ENCODE assay signal across 29 cellular contexts in genomic region chr14:105128059-105128458, GRCh38.
"Had no signal": no experiment of that assay in that cellular context is flagged by ENCODE, and none has a peak within 500 bp of the region (broad histone marks: within the 10 kb centered on the region; RNA-seq: fewer than 3 reads in every experiment).

No MANE protein-coding gene starts in this region.

- H3K4me3 Mint-ChIP-seq: activated CD8-positive, alpha-beta T cell treated with anti-CD3 and anti-CD28 coated beads, Interleukin-2, amount 10 ng/mL, durations not matched to agents 7 days and 5 days; activated naive CD8-positive, alpha-beta T cell treated with anti-CD3 and anti-CD28 coated beads, Interleukin-2, amount 50 U/mL, for 24 hours; activated T-cell treated with anti-CD3 and anti-CD28 coated beads, Interleukin-2, amount 50 U/mL, for 4 hours; brain; central memory CD8-positive, alpha-beta T cell; T-helper 1 cell treated with Interleukin-12 subunit alpha and Interleukin-12 subunit beta and Interleukin-4 antibody, amounts not matched to agents 30 μg/mL and 1 μg/mL, for 36 hours; WTC11 had no signal

- ATAC-seq: activated CD8-positive, alpha-beta T cell treated with anti-CD3 and anti-CD28 coated beads, Interleukin-2, amount 10 ng/mL, durations not matched to agents 7 days and 5 days; activated naive CD4-positive, alpha-beta T cell treated with anti-CD3 and anti-CD28 coated beads, Interleukin-2, amount 50 U/mL, for 72 hours; activated naive CD8-positive, alpha-beta T cell treated with anti-CD3 and anti-CD28 coated beads, Interleukin-2, amount 50 U/mL, for 24 hours; activated T-cell treated with anti-CD3 and anti-CD28 coated beads, Interleukin-2, amount 50 U/mL, for 4 hours; K562; Panc1; WTC11 had no signal

- H3K36me3 Mint-ChIP-seq: brain, WTC11 had no signal

- H3K4me1 Mint-ChIP-seq: brain had no signal

- H3K4me3 ChIP-seq: K562 had no signal

- H3K27ac Mint-ChIP-seq: activated CD8-positive, alpha-beta T cell treated with anti-CD3 and anti-CD28 coated beads, Interleukin-2, amount 10 ng/mL, durations not matched to agents 7 days and 5 days; activated naive CD4-positive, alpha-beta T cell treated with anti-CD3 and anti-CD28 coated beads, Interleukin-2, amount 50 U/mL, for 72 hours; activated naive CD8-positive, alpha-beta T cell treated with anti-CD3 and anti-CD28 coated beads, Interleukin-2, amount 50 U/mL, for 24 hours; brain; T-helper 1 cell treated with Interleukin-12 subunit alpha and Interleukin-12 subunit beta and Interleukin-4 antibody, amounts not matched to agents 30 μg/mL and 1 μg/mL, for 36 hours; WTC11 had no signal

- DNase-seq: activated CD4-positive, alpha-beta T cell treated with anti-CD3 and anti-CD28 coated beads for 48 hours; activated CD4-positive, alpha-beta T cell treated with anti-CD3 and anti-CD28 coated beads, Interleukin-2, amount 50 U/mL, for 4 hours; activated CD4-positive, CD25-positive, alpha-beta regulatory T cell treated with anti-CD3 and anti-CD28 coated beads, Interleukin-2, amount 50 U/mL, for 72 hours; activated CD8-positive, alpha-beta T cell treated with anti-CD3 and anti-CD28 coated beads, Interleukin-2, amount 10 ng/mL, durations not matched to agents 7 days and 5 days; activated effector memory CD4-positive, alpha-beta T cell treated with anti-CD3 and anti-CD28 coated beads, Interleukin-2, amount 50 U/mL, for 16 hours; activated naive CD4-positive, alpha-beta T cell treated with Interleukin-2 at 50 U/mL for 16 hours; activated naive CD8-positive, alpha-beta T cell treated with anti-CD3 and anti-CD28 coated beads, Interleukin-2, amount 50 U/mL, for 24 hours; activated T-cell treated with anti-CD3 and anti-CD28 coated beads, Interleukin-2, amount 50 U/mL, for 4 hours; amygdala; Karpas-422; MM.1S; NCI-H1105 treated with DMSO at 0.1 percent for 48 hours; NCI-H1436 treated with DMSO at 0.1 percent for 48 hours; NCI-H187; NCI-H2081 treated with DMSO at 0.1 percent for 48 hours; NCI-H2171 treated with DMSO at 0.1 percent for 48 hours; NCI-H345; NCI-H510A; NCI-H526 treated with DMSO at 0.1 percent for 48 hours; NK-92 treated with Interleukin-12 subunit alpha and Interleukin-12 subunit beta, amount 100 ng/mL, for 24 hours; OCI-M1; SHP77 treated with DMSO at 0.1 percent for 48 hours had no signal
